In the genomic region with DNA sequence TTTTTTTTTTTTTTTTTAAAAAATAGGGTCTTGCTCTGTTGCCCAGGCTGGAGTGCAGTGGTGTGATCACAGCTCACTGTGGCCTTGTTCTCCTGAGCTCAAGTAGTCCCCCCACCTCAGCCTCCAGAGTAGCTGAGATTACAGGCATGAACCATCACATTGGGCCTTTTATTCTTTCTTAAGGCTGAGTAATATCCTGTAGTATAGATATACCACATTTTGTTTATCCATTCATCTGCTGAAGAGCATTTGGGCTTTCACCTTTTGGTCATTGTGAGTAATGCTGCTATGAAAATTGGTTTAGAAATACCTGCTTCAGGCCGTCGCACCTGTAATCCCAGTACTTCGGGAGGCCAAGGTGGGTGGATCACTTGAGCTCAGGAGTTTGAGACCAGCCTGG, we compare ENCODE assay signal across 2 cellular contexts.
TF ChIP-seq lines count a peak whose summit lies in the region.

No MANE protein-coding gene starts in this region.

TF ChIP-seq in IMR-90, 13 proteins besides CTCF, POLR2A, EP300 and RAD21 (continued from another document):
- TF ChIP-seq, protein P1, sequence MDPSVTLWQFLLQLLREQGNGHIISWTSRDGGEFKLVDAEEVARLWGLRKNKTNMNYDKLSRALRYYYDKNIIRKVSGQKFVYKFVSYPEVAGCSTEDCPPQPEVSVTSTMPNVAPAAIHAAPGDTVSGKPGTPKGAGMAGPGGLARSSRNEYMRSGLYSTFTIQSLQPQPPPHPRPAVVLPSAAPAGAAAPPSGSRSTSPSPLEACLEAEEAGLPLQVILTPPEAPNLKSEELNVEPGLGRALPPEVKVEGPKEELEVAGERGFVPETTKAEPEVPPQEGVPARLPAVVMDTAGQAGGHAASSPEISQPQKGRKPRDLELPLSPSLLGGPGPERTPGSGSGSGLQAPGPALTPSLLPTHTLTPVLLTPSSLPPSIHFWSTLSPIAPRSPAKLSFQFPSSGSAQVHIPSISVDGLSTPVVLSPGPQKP (IDR thresholded peaks at IDR 0.05; ENCODE audit: borderline replicate concordance, low read depth, low read length): no peak
- TF ChIP-seq SMC3 (IDR thresholded peaks at IDR 0.05; ENCODE audit: low read depth, low read length) (no peak), NFE2L2 (IDR thresholded peaks at IDR 0.05; ENCODE audit: low read depth, low read length) (no peak), CEBPB (IDR thresholded peaks at IDR 0.05; ENCODE audit: low read depth, low read length) (no peak), MAZ (IDR thresholded peaks at IDR 0.05; ENCODE audit: borderline replicate concordance, low read depth, low read length) (no peak), FOS (IDR thresholded peaks at IDR 0.05; ENCODE audit: low read depth, low read length) (no peak), RCOR1 (IDR thresholded peaks at IDR 0.05; ENCODE audit: insufficient replicate concordance, low read length) (no peak), BHLHE40 (IDR thresholded peaks at IDR 0.05; ENCODE audit: low read depth, low read length) (no peak), MAFK (IDR thresholded peaks at IDR 0.05; ENCODE audit: low read depth, low read length) (no peak), RFX5 (IDR thresholded peaks at IDR 0.05; ENCODE audit: low read depth, low read length) (no peak), CHD1 (IDR thresholded peaks at IDR 0.05; ENCODE audit: low read depth, low read length) (no peak)

TF ChIP-seq in SK-N-SH treated with all-trans-retinoic acid at 6 μM for 48 hours, 23 proteins besides CTCF, POLR2A, EP300 and RAD21 (continued from another document):
- no peak for TF ChIP-seq PPARA (CRISPR knock-in tag; IDR thresholded peaks at IDR 0.05; ENCODE audit: borderline replicate concordance)
- no peak for TF ChIP-seq TOX (CRISPR knock-in tag; IDR thresholded peaks at IDR 0.05; ENCODE audit: borderline replicate concordance)
- TF ChIP-seq TCF4 (CRISPR knock-in tag; IDR thresholded peaks at IDR 0.05; ENCODE audit: borderline replicate concordance): no peak
- no peak for TF ChIP-seq SNAI2 (CRISPR knock-in tag; IDR thresholded peaks at IDR 0.05)
- TF ChIP-seq, protein P2, sequence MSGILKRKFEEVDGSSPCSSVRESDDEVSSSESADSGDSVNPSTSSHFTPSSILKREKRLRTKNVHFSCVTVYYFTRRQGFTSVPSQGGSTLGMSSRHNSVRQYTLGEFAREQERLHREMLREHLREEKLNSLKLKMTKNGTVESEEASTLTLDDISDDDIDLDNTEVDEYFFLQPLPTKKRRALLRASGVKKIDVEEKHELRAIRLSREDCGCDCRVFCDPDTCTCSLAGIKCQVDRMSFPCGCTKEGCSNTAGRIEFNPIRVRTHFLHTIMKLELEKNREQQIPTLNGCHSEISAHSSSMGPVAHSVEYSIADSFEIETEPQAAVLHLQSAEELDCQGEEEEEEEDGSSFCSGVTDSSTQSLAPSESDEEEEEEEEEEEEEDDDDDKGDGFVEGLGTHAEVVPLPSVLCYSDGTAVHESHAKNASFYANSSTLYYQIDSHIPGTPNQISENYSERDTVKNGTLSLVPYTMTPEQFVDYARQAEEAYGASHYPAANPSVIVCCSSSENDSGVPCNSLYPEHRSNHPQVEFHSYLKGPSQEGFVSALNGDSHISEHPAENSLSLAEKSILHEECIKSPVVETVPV (CRISPR knock-in tag; IDR thresholded peaks at IDR 0.05): no peak
- no peak for TF ChIP-seq ZNF565 (CRISPR knock-in tag; conservative IDR thresholded peaks at IDR 0.05; ENCODE audit: low read depth)
- TF ChIP-seq, protein P3, sequence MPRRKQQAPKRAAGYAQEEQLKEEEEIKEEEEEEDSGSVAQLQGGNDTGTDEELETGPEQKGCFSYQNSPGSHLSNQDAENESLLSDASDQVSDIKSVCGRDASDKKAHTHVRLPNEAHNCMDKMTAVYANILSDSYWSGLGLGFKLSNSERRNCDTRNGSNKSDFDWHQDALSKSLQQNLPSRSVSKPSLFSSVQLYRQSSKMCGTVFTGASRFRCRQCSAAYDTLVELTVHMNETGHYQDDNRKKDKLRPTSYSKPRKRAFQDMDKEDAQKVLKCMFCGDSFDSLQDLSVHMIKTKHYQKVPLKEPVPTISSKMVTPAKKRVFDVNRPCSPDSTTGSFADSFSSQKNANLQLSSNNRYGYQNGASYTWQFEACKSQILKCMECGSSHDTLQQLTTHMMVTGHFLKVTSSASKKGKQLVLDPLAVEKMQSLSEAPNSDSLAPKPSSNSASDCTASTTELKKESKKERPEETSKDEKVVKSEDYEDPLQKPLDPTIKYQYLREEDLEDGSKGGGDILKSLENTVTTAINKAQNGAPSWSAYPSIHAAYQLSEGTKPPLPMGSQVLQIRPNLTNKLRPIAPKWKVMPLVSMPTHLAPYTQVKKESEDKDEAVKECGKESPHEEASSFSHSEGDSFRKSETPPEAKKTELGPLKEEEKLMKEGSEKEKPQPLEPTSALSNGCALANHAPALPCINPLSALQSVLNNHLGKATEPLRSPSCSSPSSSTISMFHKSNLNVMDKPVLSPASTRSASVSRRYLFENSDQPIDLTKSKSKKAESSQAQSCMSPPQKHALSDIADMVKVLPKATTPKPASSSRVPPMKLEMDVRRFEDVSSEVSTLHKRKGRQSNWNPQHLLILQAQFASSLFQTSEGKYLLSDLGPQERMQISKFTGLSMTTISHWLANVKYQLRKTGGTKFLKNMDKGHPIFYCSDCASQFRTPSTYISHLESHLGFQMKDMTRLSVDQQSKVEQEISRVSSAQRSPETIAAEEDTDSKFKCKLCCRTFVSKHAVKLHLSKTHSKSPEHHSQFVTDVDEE (CRISPR knock-in tag; IDR thresholded peaks at IDR 0.05): no peak
- TF ChIP-seq ZC3H10 (CRISPR knock-in tag; IDR thresholded peaks at IDR 0.05): no peak
- TF ChIP-seq, protein P4, sequence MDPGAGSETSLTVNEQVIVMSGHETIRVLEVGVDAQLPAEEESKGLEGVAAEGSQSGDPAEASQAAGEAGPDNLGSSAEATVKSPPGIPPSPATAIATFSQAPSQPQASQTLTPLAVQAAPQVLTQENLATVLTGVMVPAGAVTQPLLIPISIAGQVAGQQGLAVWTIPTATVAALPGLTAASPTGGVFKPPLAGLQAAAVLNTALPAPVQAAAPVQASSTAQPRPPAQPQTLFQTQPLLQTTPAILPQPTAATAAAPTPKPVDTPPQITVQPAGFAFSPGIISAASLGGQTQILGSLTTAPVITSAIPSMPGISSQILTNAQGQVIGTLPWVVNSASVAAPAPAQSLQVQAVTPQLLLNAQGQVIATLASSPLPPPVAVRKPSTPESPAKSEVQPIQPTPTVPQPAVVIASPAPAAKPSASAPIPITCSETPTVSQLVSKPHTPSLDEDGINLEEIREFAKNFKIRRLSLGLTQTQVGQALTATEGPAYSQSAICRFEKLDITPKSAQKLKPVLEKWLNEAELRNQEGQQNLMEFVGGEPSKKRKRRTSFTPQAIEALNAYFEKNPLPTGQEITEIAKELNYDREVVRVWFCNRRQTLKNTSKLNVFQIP (CRISPR knock-in tag; IDR thresholded peaks at IDR 0.05; ENCODE audit: borderline replicate concordance, low read depth): no peak
- no peak for TF ChIP-seq ISL1 (CRISPR knock-in tag; IDR thresholded peaks at IDR 0.05)
- no peak for TF ChIP-seq GLIS3 (CRISPR knock-in tag; IDR thresholded peaks at IDR 0.05)
- no peak for TF ChIP-seq RARB (CRISPR knock-in tag; IDR thresholded peaks at IDR 0.05)
- TF ChIP-seq ZFP3 (CRISPR knock-in tag; IDR thresholded peaks at IDR 0.05): no peak
- no peak for TF ChIP-seq ESRRG (CRISPR knock-in tag; IDR thresholded peaks at IDR 0.05)
- TF ChIP-seq, protein P5, sequence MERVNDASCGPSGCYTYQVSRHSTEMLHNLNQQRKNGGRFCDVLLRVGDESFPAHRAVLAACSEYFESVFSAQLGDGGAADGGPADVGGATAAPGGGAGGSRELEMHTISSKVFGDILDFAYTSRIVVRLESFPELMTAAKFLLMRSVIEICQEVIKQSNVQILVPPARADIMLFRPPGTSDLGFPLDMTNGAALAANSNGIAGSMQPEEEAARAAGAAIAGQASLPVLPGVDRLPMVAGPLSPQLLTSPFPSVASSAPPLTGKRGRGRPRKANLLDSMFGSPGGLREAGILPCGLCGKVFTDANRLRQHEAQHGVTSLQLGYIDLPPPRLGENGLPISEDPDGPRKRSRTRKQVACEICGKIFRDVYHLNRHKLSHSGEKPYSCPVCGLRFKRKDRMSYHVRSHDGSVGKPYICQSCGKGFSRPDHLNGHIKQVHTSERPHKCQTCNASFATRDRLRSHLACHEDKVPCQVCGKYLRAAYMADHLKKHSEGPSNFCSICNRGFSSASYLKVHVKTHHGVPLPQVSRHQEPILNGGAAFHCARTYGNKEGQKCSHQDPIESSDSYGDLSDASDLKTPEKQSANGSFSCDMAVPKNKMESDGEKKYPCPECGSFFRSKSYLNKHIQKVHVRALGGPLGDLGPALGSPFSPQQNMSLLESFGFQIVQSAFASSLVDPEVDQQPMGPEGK (CRISPR knock-in tag; IDR thresholded peaks at IDR 0.05; ENCODE audit: borderline replicate concordance): no peak
- TF ChIP-seq ZNF70 (CRISPR knock-in tag; IDR thresholded peaks at IDR 0.05): no peak
- TF ChIP-seq, protein P6, sequence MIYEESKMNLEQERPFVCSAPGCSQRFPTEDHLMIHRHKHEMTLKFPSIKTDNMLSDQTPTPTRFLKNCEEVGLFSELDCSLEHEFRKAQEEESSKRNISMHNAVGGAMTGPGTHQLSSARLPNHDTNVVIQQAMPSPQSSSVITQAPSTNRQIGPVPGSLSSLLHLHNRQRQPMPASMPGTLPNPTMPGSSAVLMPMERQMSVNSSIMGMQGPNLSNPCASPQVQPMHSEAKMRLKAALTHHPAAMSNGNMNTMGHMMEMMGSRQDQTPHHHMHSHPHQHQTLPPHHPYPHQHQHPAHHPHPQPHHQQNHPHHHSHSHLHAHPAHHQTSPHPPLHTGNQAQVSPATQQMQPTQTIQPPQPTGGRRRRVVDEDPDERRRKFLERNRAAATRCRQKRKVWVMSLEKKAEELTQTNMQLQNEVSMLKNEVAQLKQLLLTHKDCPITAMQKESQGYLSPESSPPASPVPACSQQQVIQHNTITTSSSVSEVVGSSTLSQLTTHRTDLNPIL (CRISPR knock-in tag; IDR thresholded peaks at IDR 0.05; ENCODE audit: low read depth): no peak
